30 cellular contexts compared by ENCODE assay signal in the genomic region with DNA sequence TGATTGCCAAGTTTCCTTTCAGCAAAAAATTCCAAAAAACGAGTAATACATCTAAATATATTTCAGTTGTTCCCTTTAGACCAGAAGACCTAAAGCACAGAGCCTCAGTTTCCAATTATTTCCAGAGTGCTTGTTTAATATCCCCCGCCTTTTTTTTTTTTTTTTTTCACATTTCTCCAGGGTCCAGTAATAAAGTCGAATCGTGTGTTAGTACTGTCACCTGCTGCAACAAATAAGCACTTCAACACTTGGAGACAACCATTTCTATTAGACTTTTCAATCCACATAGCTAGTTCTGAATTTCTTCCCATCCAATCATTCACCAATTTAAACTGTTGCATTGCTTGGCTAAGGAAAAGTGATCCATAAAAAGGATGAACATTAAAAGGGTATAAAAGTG. TPM values are rescaled to one million over a fixed set of nuclear protein-coding genes. Genes with fewer than 3 reads are reported as not detected.
DNase-seq lines count a peak whose midpoint lies in the region; ATAC-seq and TF ChIP-seq lines count a peak whose summit lies in the region.
"Had no signal": no experiment of that assay in that cellular context is flagged by ENCODE, and none has a peak within 500 bp of the region (broad histone marks: within the 10 kb centered on the region; RNA-seq: fewer than 3 reads in every experiment).

No MANE protein-coding gene starts in this region.

- H3K27me3 Mint-ChIP-seq in activated CD8-positive, alpha-beta memory T cell treated with anti-CD3 and anti-CD28 coated beads, Interleukin-2, amount 10 ng/mL, durations not matched to agents 7 days and 5 days = peaks cover 2% of the 10 kb centered on the region
- H3K27me3 Mint-ChIP-seq: activated CD8-positive, alpha-beta T cell treated with anti-CD3 and anti-CD28 coated beads for 36 hours; activated naive CD8-positive, alpha-beta T cell treated with anti-CD3 and anti-CD28 coated beads for 36 hours; central memory CD8-positive, alpha-beta T cell; progenitor cell of endocrine pancreas had no signal

- H3K4me1 Mint-ChIP-seq in activated CD8-positive, alpha-beta memory T cell treated with anti-CD3 and anti-CD28 coated beads, Interleukin-2, amount 10 ng/mL, durations not matched to agents 7 days and 5 days = peaks cover 25% of the 10 kb centered on the region

- no peak for ATAC-seq in activated CD8-positive, alpha-beta memory T cell treated with anti-CD3 and anti-CD28 coated beads, Interleukin-2, amount 10 ng/mL, durations not matched to agents 7 days and 5 days
- ATAC-seq in HG02763 (IDR thresholded peaks at IDR 0.05; ENCODE audit: unreplicated experiment) = no peak
- ATAC-seq: activated CD8-positive, alpha-beta T cell treated with anti-CD3 and anti-CD28 coated beads for 36 hours; upper lobe of right lung had no signal

- intact Hi-C loops in esophagus squamous epithelium (cut with DNase I) = no loop called here

- no peaks in the 10 kb centered on the region for H3K36me3 ChIP-seq in BE2C
- 0 out of 2 replicates have a peak, but pooled peaks cover 3% of the 10 kb centered on the region for H3K36me3 ChIP-seq in WERI-Rb-1
- no peaks in the 10 kb centered on the region for H3K36me3 ChIP-seq in esophagus squamous epithelium
- H3K36me3 ChIP-seq: sigmoid colon, suprapubic skin, upper lobe of right lung had no signal

- no peak overlapping the region for H3K4me3 ChIP-seq in BE2C (ENCODE audit: low read depth, low read length)
- no peak overlapping the region for H3K4me3 ChIP-seq in WERI-Rb-1 (ENCODE audit: low read depth, low read length)
- H3K4me3 ChIP-seq in epithelial cell of esophagus (ENCODE audit: low read length) = no peak overlapping the region
- no peak overlapping the region for H3K4me3 ChIP-seq in esophagus squamous epithelium
- H3K4me3 ChIP-seq: GM23248, sigmoid colon, suprapubic skin, upper lobe of right lung had no signal

- 67 to 68% methylated on average over 4 of the region's 4 CpGs for WGBS in esophagus squamous epithelium, 2 donors

- no peak for TF ChIP-seq POLR2A in esophagus squamous epithelium (IDR thresholded peaks at IDR 0.05)

- peaks cover 3% of the 10 kb centered on the region for H3K36me3 Mint-ChIP-seq in activated CD8-positive, alpha-beta memory T cell treated with anti-CD3 and anti-CD28 coated beads, Interleukin-2, amount 10 ng/mL, durations not matched to agents 7 days and 5 days

- no peaks in the 10 kb centered on the region for H3K4me1 ChIP-seq in BE2C
- H3K4me1 ChIP-seq in esophagus squamous epithelium = no peaks in the 10 kb centered on the region
- H3K4me1 ChIP-seq: sigmoid colon, suprapubic skin, upper lobe of right lung had no signal

- DNase-seq in BE2C (no peak), HT-29 (ENCODE audit: low spot score) (peak; percentile 14), WERI-Rb-1 (no peak), epithelial cell of esophagus (ENCODE audit: low read depth) (no peak), esophagus squamous epithelium (lab: John Stamatoyannopoulos, UW) (no peak)
- no peak for DNase-seq in activated CD8-positive, alpha-beta memory T cell treated with anti-CD3 and anti-CD28 coated beads, Interleukin-2, amount 10 ng/mL, durations not matched to agents 7 days and 5 days
- DNase-seq in stimulated activated CD4-positive, alpha-beta T cell treated with anti-CD3 and anti-CD28 coated beads, Interleukin-15, amount 100 ng/mL, for 24 hours = no peak
- DNase-seq: activated CD4-positive, CD25-positive, alpha-beta regulatory T cell treated with anti-CD3 and anti-CD28 coated beads, Interleukin-2, amount 50 U/mL, for 72 hours; activated CD8-positive, alpha-beta T cell treated with anti-CD3 and anti-CD28 coated beads for 36 hours; activated naive CD8-positive, alpha-beta T cell treated with anti-CD3 and anti-CD28 coated beads for 36 hours; activated T-cell treated with anti-CD3 and anti-CD28 coated beads for 4 hours; foreskin melanocyte; GM23248; HFFc6; hippocampal formation; mesendoderm; NCI-H1105 treated with DMSO at 0.1 percent for 48 hours; NCI-H2029; NCI-H524 treated with DMSO at 0.1 percent for 48 hours; sigmoid colon; stimulated activated naive CD4-positive, alpha-beta T cell; upper lobe of right lung had no signal

- no peak overlapping the region for H3K4me3 Mint-ChIP-seq in activated CD8-positive, alpha-beta memory T cell treated with anti-CD3 and anti-CD28 coated beads, Interleukin-2, amount 10 ng/mL, durations not matched to agents 7 days and 5 days
- H3K4me3 Mint-ChIP-seq: activated CD8-positive, alpha-beta T cell treated with anti-CD3 and anti-CD28 coated beads for 36 hours; activated naive CD8-positive, alpha-beta T cell treated with anti-CD3 and anti-CD28 coated beads for 36 hours; central memory CD8-positive, alpha-beta T cell; HFFc6; T-helper 1 cell treated with Interleukin-12 subunit alpha and Interleukin-12 subunit beta and Interleukin-4 antibody, amounts not matched to agents 30 μg/mL and 1 μg/mL, for 36 hours had no signal

- H3K9me3 Mint-ChIP-seq in activated CD8-positive, alpha-beta memory T cell treated with anti-CD3 and anti-CD28 coated beads, Interleukin-2, amount 10 ng/mL, durations not matched to agents 7 days and 5 days (ENCODE audit: low read depth) = no peaks in the 10 kb centered on the region
- H3K9me3 Mint-ChIP-seq: central memory CD8-positive, alpha-beta T cell; HFFc6 had no signal

- H3K27ac ChIP-seq in WERI-Rb-1 (no peak overlapping the region), esophagus squamous epithelium (no peak overlapping the region)
- H3K27ac ChIP-seq: GM23248, sigmoid colon, suprapubic skin, upper lobe of right lung had no signal

- 0 out of 2 replicates have a peak, but pooled peaks have one; percentile 10 for TF ChIP-seq CTCF in BE2C (IDR thresholded peaks at IDR 0.05; ENCODE audit: low read depth, low read length)
- peak; percentile 34; the same call in 1 of the 2 replicates for TF ChIP-seq CTCF in WERI-Rb-1 (IDR thresholded peaks at IDR 0.05; ENCODE audit: low read depth, low read length)
- TF ChIP-seq CTCF in epithelial cell of esophagus (IDR thresholded peaks at IDR 0.05; ENCODE audit: insufficient read depth, low read depth, low read length, missing control alignments) = peak; percentile 3
- TF ChIP-seq CTCF in esophagus squamous epithelium (IDR thresholded peaks at IDR 0.05) = no peak

- H3K27me3 ChIP-seq in BE2C (no peaks in the 10 kb centered on the region), WERI-Rb-1 (ENCODE audit: insufficient read depth, low read depth, severe bottlenecking) (no peaks in the 10 kb centered on the region), esophagus squamous epithelium (no peaks in the 10 kb centered on the region)
- H3K27me3 ChIP-seq: sigmoid colon, suprapubic skin, upper lobe of right lung had no signal

- H3K9me3 ChIP-seq in BE2C (no peaks in the 10 kb centered on the region; the same call in 1 of the 2 replicates), WERI-Rb-1 (ENCODE audit: severe bottlenecking) (peaks cover 2% of the 10 kb centered on the region), esophagus squamous epithelium (no peaks in the 10 kb centered on the region)
- H3K9me3 ChIP-seq: sigmoid colon, suprapubic skin, upper lobe of right lung had no signal

- CTCF ChIA-PET in activated CD8-positive, alpha-beta memory T cell treated with anti-CD3 and anti-CD28 coated beads, Interleukin-2, amount 10 ng/mL, durations not matched to agents 7 days and 5 days (lab: Charles Lee) = interaction anchor here (0.5 to 3.9 kb wide), 9 partner anchors 9 to 211 kb away, joined by 3 to 23 read pairs (median 4); partner anchors contain the start of gene ERP27

- H3K27ac Mint-ChIP-seq in activated CD8-positive, alpha-beta memory T cell treated with anti-CD3 and anti-CD28 coated beads, Interleukin-2, amount 10 ng/mL, durations not matched to agents 7 days and 5 days = no peak overlapping the region
- H3K27ac Mint-ChIP-seq: activated CD8-positive, alpha-beta T cell treated with anti-CD3 and anti-CD28 coated beads for 36 hours; activated naive CD8-positive, alpha-beta T cell treated with anti-CD3 and anti-CD28 coated beads for 36 hours; HFFc6; progenitor cell of endocrine pancreas; T-helper 1 cell treated with Interleukin-12 subunit alpha and Interleukin-12 subunit beta and Interleukin-4 antibody, amounts not matched to agents 30 μg/mL and 1 μg/mL, for 36 hours had no signal

RNA-seq across cellular contexts. Expression of gene PDE6H, which starts 13.6 kb away (rescaled TPM):
- polyA plus RNA-seq in BE2C (2012; ENCODE audit: insufficient read depth, insufficient read length, low read depth) = not detected
- not detected in 2 replicates for total RNA-seq in HT-29 (2014; rRNA removed; shearing (Covaris generic))
- not detected for total RNA-seq in activated CD8-positive, alpha-beta memory T cell treated with anti-CD3 and anti-CD28 coated beads, Interleukin-2, amount 10 ng/mL, durations not matched to agents 7 days and 5 days
- total RNA-seq in esophagus squamous epithelium = not detected
- total RNA-seq: A673; activated CD8-positive, alpha-beta T cell treated with anti-CD3 and anti-CD28 coated beads for 36 hours; activated naive CD8-positive, alpha-beta T cell treated with anti-CD3 and anti-CD28 coated beads for 36 hours; astrocyte; GM23248; HFFc6; M059J; progenitor cell of endocrine pancreas; sigmoid colon; suprapubic skin; upper lobe of right lung had no signal
- polyA plus RNA-seq: GM23248, sigmoid colon had no signal

RNA-seq across cellular contexts. Expression of gene ARHGDIB, which starts 25.0 kb away (rescaled TPM):
- 6.1 TPM for polyA plus RNA-seq in BE2C (2012; ENCODE audit: insufficient read depth, insufficient read length, low read depth)
- 42.2 and 46.1 TPM in 2 replicates for total RNA-seq in HT-29 (2014; rRNA removed; shearing (Covaris generic))
- total RNA-seq in activated CD8-positive, alpha-beta memory T cell treated with anti-CD3 and anti-CD28 coated beads, Interleukin-2, amount 10 ng/mL, durations not matched to agents 7 days and 5 days = 1,000 to 10,000 TPM; 1,208 to 1,284 TPM
- 10 to 100 TPM; 17.2 to 91.1 (median 62.0) TPM for total RNA-seq in esophagus squamous epithelium

RNA-seq across cellular contexts. Expression of gene ERP27, which starts 48.1 kb away (rescaled TPM):
- not detected for polyA plus RNA-seq in BE2C (2012; ENCODE audit: insufficient read depth, insufficient read length, low read depth)
- total RNA-seq in HT-29 (2014; rRNA removed; shearing (Covaris generic)) = 0.28 and 0.37 TPM in 2 replicates
- 1 to 10 TPM; 5.4 to 7.7 TPM for total RNA-seq in activated CD8-positive, alpha-beta memory T cell treated with anti-CD3 and anti-CD28 coated beads, Interleukin-2, amount 10 ng/mL, durations not matched to agents 7 days and 5 days
- 1 to 10 TPM in 2 of 4 donors, under 1 TPM in 1, not detected in 1; 0.57 to 5.5 (median 1.9) TPM for total RNA-seq in esophagus squamous epithelium
- total RNA-seq: A673, GM23248, HFFc6, M059J, sigmoid colon had no signal
- polyA plus RNA-seq: GM23248 had no signal

Comparison
In these comparisons a context has a peak if more than half of its experiments do, and no peak if none do; other contexts are left out.
1. CTCF ChIP-seq: peak in BE2C (single experiment), WERI-Rb-1 (single experiment) and epithelial cell of esophagus (single experiment); none in esophagus squamous epithelium (0 of 6).
2. RNA of gene ARHGDIB, which starts 25.0 kb away (total RNA-seq): 1,208 to 1,284 TPM in activated CD8-positive, alpha-beta memory T cell treated with anti-CD3 and anti-CD28 coated beads, Interleukin-2, amount 10 ng/mL, durations not matched to agents 7 days and 5 days; 17.2 to 91.1 TPM in esophagus squamous epithelium and 42.2 to 46.1 TPM in HT-29; every median in the first group is over 10 times any median in the second.